2 cellular contexts compared by ENCODE assay signal in the genomic region with DNA sequence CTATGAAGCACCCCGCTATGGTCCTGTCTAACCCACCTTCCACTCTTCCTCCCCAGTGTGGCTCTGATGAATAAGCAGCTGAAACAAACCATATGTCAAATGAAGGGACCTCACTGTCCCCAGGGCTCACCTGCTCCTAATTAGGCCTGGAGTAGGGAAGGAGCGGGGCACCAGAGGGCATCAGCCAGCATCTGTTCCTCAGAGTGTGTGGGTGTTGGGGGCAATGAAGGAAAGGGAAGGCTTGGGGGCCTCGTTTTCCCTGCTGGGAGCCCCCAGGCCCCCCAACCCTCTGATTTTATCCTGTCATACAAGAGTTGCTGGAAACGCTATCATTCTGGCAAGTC.
TF ChIP-seq lines count a peak whose summit lies in the region.

No MANE protein-coding gene starts in this region.

TF ChIP-seq in IMR-90, 13 proteins besides CTCF, POLR2A, EP300 and RAD21:
- TF ChIP-seq, protein P1, sequence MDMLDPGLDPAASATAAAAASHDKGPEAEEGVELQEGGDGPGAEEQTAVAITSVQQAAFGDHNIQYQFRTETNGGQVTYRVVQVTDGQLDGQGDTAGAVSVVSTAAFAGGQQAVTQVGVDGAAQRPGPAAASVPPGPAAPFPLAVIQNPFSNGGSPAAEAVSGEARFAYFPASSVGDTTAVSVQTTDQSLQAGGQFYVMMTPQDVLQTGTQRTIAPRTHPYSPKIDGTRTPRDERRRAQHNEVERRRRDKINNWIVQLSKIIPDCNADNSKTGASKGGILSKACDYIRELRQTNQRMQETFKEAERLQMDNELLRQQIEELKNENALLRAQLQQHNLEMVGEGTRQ (IDR thresholded peaks at IDR 0.05; ENCODE audit: low read depth, low read length): no peak
TF ChIP-seq in IMR-90: peak in this region for 0.

TF ChIP-seq in SK-N-SH, 30 proteins besides CTCF, POLR2A, EP300 and RAD21 (continued from another document):
- TF ChIP-seq, protein P2, sequence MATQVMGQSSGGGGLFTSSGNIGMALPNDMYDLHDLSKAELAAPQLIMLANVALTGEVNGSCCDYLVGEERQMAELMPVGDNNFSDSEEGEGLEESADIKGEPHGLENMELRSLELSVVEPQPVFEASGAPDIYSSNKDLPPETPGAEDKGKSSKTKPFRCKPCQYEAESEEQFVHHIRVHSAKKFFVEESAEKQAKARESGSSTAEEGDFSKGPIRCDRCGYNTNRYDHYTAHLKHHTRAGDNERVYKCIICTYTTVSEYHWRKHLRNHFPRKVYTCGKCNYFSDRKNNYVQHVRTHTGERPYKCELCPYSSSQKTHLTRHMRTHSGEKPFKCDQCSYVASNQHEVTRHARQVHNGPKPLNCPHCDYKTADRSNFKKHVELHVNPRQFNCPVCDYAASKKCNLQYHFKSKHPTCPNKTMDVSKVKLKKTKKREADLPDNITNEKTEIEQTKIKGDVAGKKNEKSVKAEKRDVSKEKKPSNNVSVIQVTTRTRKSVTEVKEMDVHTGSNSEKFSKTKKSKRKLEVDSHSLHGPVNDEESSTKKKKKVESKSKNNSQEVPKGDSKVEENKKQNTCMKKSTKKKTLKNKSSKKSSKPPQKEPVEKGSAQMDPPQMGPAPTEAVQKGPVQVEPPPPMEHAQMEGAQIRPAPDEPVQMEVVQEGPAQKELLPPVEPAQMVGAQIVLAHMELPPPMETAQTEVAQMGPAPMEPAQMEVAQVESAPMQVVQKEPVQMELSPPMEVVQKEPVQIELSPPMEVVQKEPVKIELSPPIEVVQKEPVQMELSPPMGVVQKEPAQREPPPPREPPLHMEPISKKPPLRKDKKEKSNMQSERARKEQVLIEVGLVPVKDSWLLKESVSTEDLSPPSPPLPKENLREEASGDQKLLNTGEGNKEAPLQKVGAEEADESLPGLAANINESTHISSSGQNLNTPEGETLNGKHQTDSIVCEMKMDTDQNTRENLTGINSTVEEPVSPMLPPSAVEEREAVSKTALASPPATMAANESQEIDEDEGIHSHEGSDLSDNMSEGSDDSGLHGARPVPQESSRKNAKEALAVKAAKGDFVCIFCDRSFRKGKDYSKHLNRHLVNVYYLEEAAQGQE (IDR thresholded peaks at IDR 0.05; ENCODE audit: low read depth, low read length): no peak
- 0 out of 2 replicates have a peak, but pooled peaks have one; percentile 13 for TF ChIP-seq MXI1 (IDR thresholded peaks at IDR 0.05; ENCODE audit: low read depth, low read length)
- TF ChIP-seq TCF12 (IDR thresholded peaks at IDR 0.05): peak; percentile 44
- TF ChIP-seq RCOR1 (IDR thresholded peaks at IDR 0.05; ENCODE audit: low read length): peak; percentile 76; the same call in 1 of the 2 replicates
- TF ChIP-seq NRF1 (IDR thresholded peaks at IDR 0.05; ENCODE audit: low read depth, low read length): no peak
- TF ChIP-seq GATA2 (CRISPR knock-in tag; IDR thresholded peaks at IDR 0.05): peak; percentile 90
